In the genomic region with DNA sequence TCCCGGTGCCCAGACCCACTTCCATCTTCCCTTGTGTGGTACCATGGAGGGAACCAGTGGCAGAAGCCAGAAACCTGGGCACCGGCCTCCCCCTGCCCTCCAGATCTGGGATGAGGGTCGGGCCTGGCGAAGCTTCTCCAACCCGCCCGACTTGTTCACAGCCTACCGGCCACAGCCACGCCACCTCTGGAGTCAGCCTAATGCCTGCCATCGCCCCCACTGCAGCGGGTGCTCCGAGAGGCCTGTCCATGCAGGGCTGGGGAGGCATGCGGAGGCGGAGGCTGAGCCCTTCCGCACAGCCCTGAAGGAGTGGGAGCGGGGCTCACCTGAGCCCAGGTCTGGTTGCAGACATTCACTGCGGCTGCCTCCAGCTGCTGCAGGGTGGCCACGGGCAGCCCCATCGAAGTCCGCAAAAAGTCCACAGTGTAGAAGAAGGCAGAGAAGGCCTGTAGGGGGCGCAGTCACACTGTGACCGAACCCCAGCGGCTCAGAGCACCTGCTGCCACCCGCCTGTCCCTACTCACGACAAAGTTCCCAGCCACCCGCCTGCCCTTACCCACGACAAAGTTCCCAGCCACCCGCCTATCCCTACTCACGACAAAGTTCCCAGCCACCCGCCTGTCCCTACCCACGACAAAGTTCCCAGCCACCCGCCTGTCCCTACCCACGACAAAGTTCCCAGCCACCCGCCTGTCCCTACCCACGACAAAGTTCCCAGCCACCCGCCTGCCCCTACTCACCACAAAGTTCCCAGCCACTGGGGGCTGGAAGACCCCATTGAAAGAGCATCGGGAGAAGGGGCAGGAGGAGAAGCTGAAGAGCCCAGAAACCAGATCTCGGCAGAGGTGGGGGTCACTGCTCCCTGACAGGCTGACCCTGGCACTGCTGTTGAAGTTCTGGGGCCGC, we compare ENCODE assay signal across 2 cellular contexts.
TF ChIP-seq lines count a peak whose summit lies in the region.

No MANE protein-coding gene starts in this region.

TF ChIP-seq in IMR-90, 13 proteins besides CTCF, POLR2A, EP300 and RAD21 (continued from another document):
- TF ChIP-seq, protein P1, sequence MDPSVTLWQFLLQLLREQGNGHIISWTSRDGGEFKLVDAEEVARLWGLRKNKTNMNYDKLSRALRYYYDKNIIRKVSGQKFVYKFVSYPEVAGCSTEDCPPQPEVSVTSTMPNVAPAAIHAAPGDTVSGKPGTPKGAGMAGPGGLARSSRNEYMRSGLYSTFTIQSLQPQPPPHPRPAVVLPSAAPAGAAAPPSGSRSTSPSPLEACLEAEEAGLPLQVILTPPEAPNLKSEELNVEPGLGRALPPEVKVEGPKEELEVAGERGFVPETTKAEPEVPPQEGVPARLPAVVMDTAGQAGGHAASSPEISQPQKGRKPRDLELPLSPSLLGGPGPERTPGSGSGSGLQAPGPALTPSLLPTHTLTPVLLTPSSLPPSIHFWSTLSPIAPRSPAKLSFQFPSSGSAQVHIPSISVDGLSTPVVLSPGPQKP (IDR thresholded peaks at IDR 0.05; ENCODE audit: borderline replicate concordance, low read depth, low read length): no peak
- TF ChIP-seq CHD1 (IDR thresholded peaks at IDR 0.05; ENCODE audit: low read depth, low read length) (no peak), BHLHE40 (IDR thresholded peaks at IDR 0.05; ENCODE audit: low read depth, low read length) (no peak), MXI1 (IDR thresholded peaks at IDR 0.05; ENCODE audit: borderline replicate concordance, low read depth, low read length) (no peak), NFE2L2 (IDR thresholded peaks at IDR 0.05; ENCODE audit: low read depth, low read length) (no peak), MAFK (IDR thresholded peaks at IDR 0.05; ENCODE audit: low read depth, low read length) (no peak), RCOR1 (IDR thresholded peaks at IDR 0.05; ENCODE audit: insufficient replicate concordance, low read length) (no peak), RFX5 (IDR thresholded peaks at IDR 0.05; ENCODE audit: low read depth, low read length) (no peak), SMC3 (IDR thresholded peaks at IDR 0.05; ENCODE audit: low read depth, low read length) (no peak), CEBPB (IDR thresholded peaks at IDR 0.05; ENCODE audit: low read depth, low read length) (no peak)
- TF ChIP-seq, protein P2, sequence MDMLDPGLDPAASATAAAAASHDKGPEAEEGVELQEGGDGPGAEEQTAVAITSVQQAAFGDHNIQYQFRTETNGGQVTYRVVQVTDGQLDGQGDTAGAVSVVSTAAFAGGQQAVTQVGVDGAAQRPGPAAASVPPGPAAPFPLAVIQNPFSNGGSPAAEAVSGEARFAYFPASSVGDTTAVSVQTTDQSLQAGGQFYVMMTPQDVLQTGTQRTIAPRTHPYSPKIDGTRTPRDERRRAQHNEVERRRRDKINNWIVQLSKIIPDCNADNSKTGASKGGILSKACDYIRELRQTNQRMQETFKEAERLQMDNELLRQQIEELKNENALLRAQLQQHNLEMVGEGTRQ (IDR thresholded peaks at IDR 0.05; ENCODE audit: low read depth, low read length): no peak

TF ChIP-seq in liver, 16 proteins besides CTCF, POLR2A, EP300 and RAD21 (continued from another document):
- TF ChIP-seq NR2F2 (IDR thresholded peaks at IDR 0.05): no peak
- TF ChIP-seq FOXA2 (IDR thresholded peaks at IDR 0.05): no peak
- no peak for TF ChIP-seq HNF4G (IDR thresholded peaks at IDR 0.05)
- TF ChIP-seq YY1 (IDR thresholded peaks at IDR 0.05): no peak
- TF ChIP-seq TAF1 (conservative IDR thresholded peaks at IDR 0.05): no peak
- no peak for TF ChIP-seq GABPA (IDR thresholded peaks at IDR 0.05 in 1 of 2, conservative IDR thresholded peaks at IDR 0.05 in 1 of 2)
